ENCODE assay signal across 8 cellular contexts in the genomic region with DNA sequence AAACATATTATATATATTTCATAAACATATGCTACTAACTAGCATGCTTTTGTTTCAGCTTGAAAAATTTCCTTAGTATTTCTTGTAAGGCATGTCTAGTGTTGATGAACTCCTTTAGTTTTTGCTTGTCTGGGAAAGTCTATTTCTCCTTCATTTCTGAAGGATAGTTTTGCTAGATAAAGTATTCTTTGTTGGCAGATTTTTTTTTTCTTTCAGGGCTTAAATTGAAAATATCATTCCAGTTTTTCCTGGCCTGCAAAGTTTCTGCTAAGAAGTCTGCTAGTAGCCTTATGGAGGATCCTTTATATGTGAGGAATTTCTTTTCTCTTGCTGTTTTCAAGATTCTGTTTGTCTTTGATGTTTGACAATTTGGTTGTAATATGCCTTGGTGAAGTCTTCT.
"Had no signal": no experiment of that assay in that cellular context is flagged by ENCODE, and none has a peak within 500 bp of the region (broad histone marks: within the 10 kb centered on the region; RNA-seq: fewer than 3 reads in every experiment).

No MANE protein-coding gene starts in this region.

- H3K4me3 ChIP-seq: K562 had no signal

- ATAC-seq: HepG2, K562 had no signal

- DNase-seq: IMR-90, KBM-7, KG1 had no signal

- H3K27me3 Mint-ChIP-seq: IgD-negative memory B cell had no signal

- H3K36me3 Mint-ChIP-seq: IgD-negative memory B cell had no signal

- H3K4me1 Mint-ChIP-seq: IgD-negative memory B cell had no signal

- H3K27ac Mint-ChIP-seq: IgD-negative memory B cell had no signal

- H3K27ac ChIP-seq: HL-60, KMS-11 had no signal

- H3K4me3 Mint-ChIP-seq: IgD-negative memory B cell had no signal
